In the genomic region with DNA sequence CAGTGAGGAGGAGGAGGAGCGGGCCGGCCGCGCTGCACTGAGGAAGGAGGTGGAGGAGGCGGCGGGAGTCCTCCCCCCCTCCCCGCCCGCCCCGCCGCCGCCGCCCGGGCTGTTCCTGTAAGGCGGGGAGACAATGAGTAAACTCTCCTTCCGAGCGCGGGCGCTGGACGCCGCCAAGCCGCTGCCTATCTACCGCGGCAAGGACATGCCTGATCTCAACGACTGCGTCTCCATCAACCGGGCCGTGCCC, we compare ENCODE assay signal across 8 cellular contexts. TPM values are rescaled to one million over a fixed set of nuclear protein-coding genes. Genes with fewer than 3 reads are reported as not detected.
DNase-seq lines count a peak whose midpoint lies in the region; ATAC-seq and TF ChIP-seq lines count a peak whose summit lies in the region.

No MANE protein-coding gene starts in this region.

- H3K4me3 ChIP-seq in CD4-positive, CD25-positive, alpha-beta regulatory T cell (ENCODE audit: low read depth, low read length): peak overlapping the region; percentile 98
- H3K4me3 ChIP-seq in cardiac fibroblast (replicated peaks in 1 of 2; ENCODE audit: low read depth in 2 of 2, low read length in 2 of 2) (peak overlapping the region; percentile 79 to 87), mesodermal cell (ENCODE audit: extremely low read depth, insufficient read depth, low read length, poor library complexity, severe bottlenecking) (peak overlapping the region; percentile 96)

- DNase-seq in CD4-positive, CD25-positive, alpha-beta regulatory T cell: no peak
- peak; percentile 19 for DNase-seq in HPDE6-E6E7 (ENCODE audit: extremely low spot score)
- DNase-seq in cardiac fibroblast (ENCODE audit: low read depth in 2 of 2): no peak
- no peak for DNase-seq in GM13976 (ENCODE audit: low spot score)
- no peak for DNase-seq in KG1 (lab: John Stamatoyannopoulos, UW)
- DNase-seq in SHP77 treated with DMSO at 0.1 percent for 48 hours (lab: John Stamatoyannopoulos, UW): no peak

- H3K4me1 Mint-ChIP-seq in CD4-positive, CD25-positive, alpha-beta regulatory T cell: peaks cover 5 to 43% (median 30%) of the 10 kb centered on the region in 4 donors

- in situ Hi-C loops in GM13976 (cut with MboI; ENCODE audit: low sequenced_read_pairs, unreplicated experiment): no loop called here

- no peaks in the 10 kb centered on the region for H3K36me3 ChIP-seq in CD4-positive, CD25-positive, alpha-beta regulatory T cell (ENCODE audit: control insufficient read depth, insufficient read depth, low read length)
- H3K36me3 ChIP-seq in mesodermal cell (ENCODE audit: control insufficient read depth, insufficient read depth, low read length): no peaks in the 10 kb centered on the region

- WGBS in mesodermal cell (ENCODE audit: insufficient coverage in 2 of 2), 2 experiments: 0% methylated on average over 7 to 14 of the region's 27 CpGs

- TF ChIP-seq CTCF in cardiac fibroblast (IDR thresholded peaks at IDR 0.05; ENCODE audit: low read depth, low read length) (no peak), GM13976 (IDR thresholded peaks at IDR 0.05; ENCODE audit: borderline replicate concordance, control extremely low read depth, extremely low read depth, insufficient read depth, missing control alignments) (no peak)

- H3K4me3 Mint-ChIP-seq in CD4-positive, CD25-positive, alpha-beta regulatory T cell: peak overlapping the region; percentile 89 to 99 (median 95)

- peaks cover 20% of the 10 kb centered on the region for H3K27me3 ChIP-seq in CD4-positive, CD25-positive, alpha-beta regulatory T cell (ENCODE audit: control insufficient read depth, insufficient read depth, low read length)

- peaks cover 5% of the 10 kb centered on the region for H3K36me3 Mint-ChIP-seq in CD4-positive, CD25-positive, alpha-beta regulatory T cell

- peaks cover 31% of the 10 kb centered on the region for H3K4me1 ChIP-seq in CD4-positive, CD25-positive, alpha-beta regulatory T cell (ENCODE audit: control insufficient read depth, insufficient read depth, low read length, poor library complexity, severe bottlenecking)
- H3K4me1 ChIP-seq in mesodermal cell (ENCODE audit: control insufficient read depth, insufficient read depth, low read length, poor library complexity, severe bottlenecking): peaks cover 9% of the 10 kb centered on the region

- H3K27me3 Mint-ChIP-seq in CD4-positive, CD25-positive, alpha-beta regulatory T cell: peaks cover 33% of the 10 kb centered on the region

- H3K9me3 Mint-ChIP-seq in CD4-positive, CD25-positive, alpha-beta regulatory T cell: peaks cover 0 to 4% (median 0%) of the 10 kb centered on the region in 7 donors

- ATAC-seq in CD4-positive, CD25-positive, alpha-beta regulatory T cell (ENCODE audit: low read depth in 2 of 2): peak; percentile 41 to 43
- ATAC-seq in GM21423 (IDR thresholded peaks at IDR 0.05; ENCODE audit: unreplicated experiment): peak; percentile 23

- H3K27ac ChIP-seq in CD4-positive, CD25-positive, alpha-beta regulatory T cell (ENCODE audit: insufficient read depth, low read length, poor library complexity, severe bottlenecking): peak overlapping the region; percentile 97
- H3K27ac ChIP-seq in mesodermal cell (ENCODE audit: low read depth, low read length, severe bottlenecking): peak overlapping the region; percentile 98

- no peaks in the 10 kb centered on the region for H3K9me3 ChIP-seq in CD4-positive, CD25-positive, alpha-beta regulatory T cell (ENCODE audit: control insufficient read depth in 2 of 2, low read length in 2 of 2)
- no peaks in the 10 kb centered on the region for H3K9me3 ChIP-seq in mesodermal cell (ENCODE audit: control insufficient read depth, low read length)

- H3K27ac Mint-ChIP-seq in CD4-positive, CD25-positive, alpha-beta regulatory T cell: peak overlapping the region; percentile 97 to 99 (median 97)

RNA-seq across cellular contexts. Expression of gene EPC2, which starts 0.3 kb away (rescaled TPM):
- 74.2 TPM for total RNA-seq in CD4-positive, CD25-positive, alpha-beta regulatory T cell
- polyA plus RNA-seq in CD4-positive, CD25-positive, alpha-beta regulatory T cell: 1 to 10 TPM; 1.8 to 3.0 (median 2.7) TPM
- polyA plus RNA-seq in mesodermal cell (2013, experiment 1 of 2): 16.1 TPM
- polyA plus RNA-seq in mesodermal cell (2013, experiment 2 of 2): 20.3 TPM
